Comparison of ENCODE assay signal across 1 cellular context in the genomic region with DNA sequence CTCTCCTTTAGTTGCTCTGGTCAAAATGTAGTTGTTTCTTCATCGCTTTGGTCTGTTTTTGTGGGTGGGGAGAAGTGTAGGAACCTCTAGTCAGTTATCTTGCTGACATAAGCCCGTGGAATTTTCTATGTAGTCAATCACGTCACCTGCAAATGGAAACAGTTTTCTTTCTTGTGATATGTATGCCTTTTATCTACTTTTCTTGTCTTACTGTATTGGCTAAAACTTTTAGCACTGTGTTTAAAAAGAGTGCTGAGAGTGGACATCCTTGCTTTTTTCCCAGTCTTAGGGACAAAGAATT.
A peak's percentile ranks its signal among the peaks of the same experiment; 100 is the strongest.
TF ChIP-seq lines count a peak whose summit lies in the region.

No MANE protein-coding gene starts in this region.

TF ChIP-seq in K562, 482 proteins besides CTCF, POLR2A, EP300 and RAD21 (continued from another document):
- TF ChIP-seq, protein P1, sequence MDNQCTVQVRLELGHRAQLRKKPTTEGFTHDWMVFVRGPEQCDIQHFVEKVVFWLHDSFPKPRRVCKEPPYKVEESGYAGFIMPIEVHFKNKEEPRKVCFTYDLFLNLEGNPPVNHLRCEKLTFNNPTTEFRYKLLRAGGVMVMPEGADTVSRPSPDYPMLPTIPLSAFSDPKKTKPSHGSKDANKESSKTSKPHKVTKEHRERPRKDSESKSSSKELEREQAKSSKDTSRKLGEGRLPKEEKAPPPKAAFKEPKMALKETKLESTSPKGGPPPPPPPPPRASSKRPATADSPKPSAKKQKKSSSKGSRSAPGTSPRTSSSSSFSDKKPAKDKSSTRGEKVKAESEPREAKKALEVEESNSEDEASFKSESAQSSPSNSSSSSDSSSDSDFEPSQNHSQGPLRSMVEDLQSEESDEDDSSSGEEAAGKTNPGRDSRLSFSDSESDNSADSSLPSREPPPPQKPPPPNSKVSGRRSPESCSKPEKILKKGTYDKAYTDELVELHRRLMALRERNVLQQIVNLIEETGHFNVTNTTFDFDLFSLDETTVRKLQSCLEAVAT (IDR thresholded peaks at IDR 0.05): peak in 1 of 2 experiments; percentile 5; a peak in 1 of 4 replicates
- TF ChIP-seq ADNP (tag; IDR thresholded peaks at IDR 0.05): no peak
- TF ChIP-seq MXI1 (IDR thresholded peaks at IDR 0.05; ENCODE audit: low read depth, low read length): no peak
- no peak for TF ChIP-seq ZNF408 (CRISPR knock-in tag; IDR thresholded peaks at IDR 0.05; ENCODE audit: low read depth)
- TF ChIP-seq ATF4 (CRISPR knock-in tag; IDR thresholded peaks at IDR 0.05): no peak
- no peak for TF ChIP-seq MEF2D (tag; conservative IDR thresholded peaks at IDR 0.05; ENCODE audit: low read depth)
- no peak for TF ChIP-seq SRSF1 (IDR thresholded peaks at IDR 0.05; ENCODE audit: low read depth, low read length)
- TF ChIP-seq SP1 (CRISPR knock-in tag; IDR thresholded peaks at IDR 0.05): no peak
- TF ChIP-seq SREBF2 (CRISPR knock-in tag; IDR thresholded peaks at IDR 0.05): no peak
- TF ChIP-seq PHF21A (IDR thresholded peaks at IDR 0.05; ENCODE audit: borderline replicate concordance, low read depth): no peak
- TF ChIP-seq YY1 (IDR thresholded peaks at IDR 0.05; ENCODE audit: borderline replicate concordance in 1 of 3, control insufficient read depth in 1 of 3, extremely low read depth in 1 of 3, insufficient read depth in 3 of 3, insufficient read length in 1 of 3, insufficient replicate concordance in 2 of 3, low read depth in 1 of 3, low read length in 2 of 3): no peak
- TF ChIP-seq, protein P2, sequence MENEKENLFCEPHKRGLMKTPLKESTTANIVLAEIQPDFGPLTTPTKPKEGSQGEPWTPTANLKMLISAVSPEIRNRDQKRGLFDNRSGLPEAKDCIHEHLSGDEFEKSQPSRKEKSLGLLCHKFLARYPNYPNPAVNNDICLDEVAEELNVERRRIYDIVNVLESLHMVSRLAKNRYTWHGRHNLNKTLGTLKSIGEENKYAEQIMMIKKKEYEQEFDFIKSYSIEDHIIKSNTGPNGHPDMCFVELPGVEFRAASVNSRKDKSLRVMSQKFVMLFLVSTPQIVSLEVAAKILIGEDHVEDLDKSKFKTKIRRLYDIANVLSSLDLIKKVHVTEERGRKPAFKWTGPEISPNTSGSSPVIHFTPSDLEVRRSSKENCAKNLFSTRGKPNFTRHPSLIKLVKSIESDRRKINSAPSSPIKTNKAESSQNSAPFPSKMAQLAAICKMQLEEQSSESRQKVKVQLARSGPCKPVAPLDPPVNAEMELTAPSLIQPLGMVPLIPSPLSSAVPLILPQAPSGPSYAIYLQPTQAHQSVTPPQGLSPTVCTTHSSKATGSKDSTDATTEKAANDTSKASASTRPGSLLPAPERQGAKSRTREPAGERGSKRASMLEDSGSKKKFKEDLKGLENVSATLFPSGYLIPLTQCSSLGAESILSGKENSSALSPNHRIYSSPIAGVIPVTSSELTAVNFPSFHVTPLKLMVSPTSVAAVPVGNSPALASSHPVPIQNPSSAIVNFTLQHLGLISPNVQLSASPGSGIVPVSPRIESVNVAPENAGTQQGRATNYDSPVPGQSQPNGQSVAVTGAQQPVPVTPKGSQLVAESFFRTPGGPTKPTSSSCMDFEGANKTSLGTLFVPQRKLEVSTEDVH (IDR thresholded peaks at IDR 0.05; ENCODE audit: low read depth, partially characterized antibody): no peak
- TF ChIP-seq, protein P3, sequence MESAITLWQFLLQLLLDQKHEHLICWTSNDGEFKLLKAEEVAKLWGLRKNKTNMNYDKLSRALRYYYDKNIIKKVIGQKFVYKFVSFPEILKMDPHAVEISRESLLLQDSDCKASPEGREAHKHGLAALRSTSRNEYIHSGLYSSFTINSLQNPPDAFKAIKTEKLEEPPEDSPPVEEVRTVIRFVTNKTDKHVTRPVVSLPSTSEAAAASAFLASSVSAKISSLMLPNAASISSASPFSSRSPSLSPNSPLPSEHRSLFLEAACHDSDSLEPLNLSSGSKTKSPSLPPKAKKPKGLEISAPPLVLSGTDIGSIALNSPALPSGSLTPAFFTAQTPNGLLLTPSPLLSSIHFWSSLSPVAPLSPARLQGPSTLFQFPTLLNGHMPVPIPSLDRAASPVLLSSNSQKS (CRISPR knock-in tag; IDR thresholded peaks at IDR 0.05): no peak
- no peak for TF ChIP-seq FOXP1 (CRISPR knock-in tag; IDR thresholded peaks at IDR 0.05)
- TF ChIP-seq NR2C1 (IDR thresholded peaks at IDR 0.05): no peak
- peak; percentile 40 for TF ChIP-seq NR2C1 (tag; IDR thresholded peaks at IDR 0.05)
- no peak for TF ChIP-seq SAFB (IDR thresholded peaks at IDR 0.05; ENCODE audit: borderline replicate concordance, low read depth, low read length)
- TF ChIP-seq, protein P4, sequence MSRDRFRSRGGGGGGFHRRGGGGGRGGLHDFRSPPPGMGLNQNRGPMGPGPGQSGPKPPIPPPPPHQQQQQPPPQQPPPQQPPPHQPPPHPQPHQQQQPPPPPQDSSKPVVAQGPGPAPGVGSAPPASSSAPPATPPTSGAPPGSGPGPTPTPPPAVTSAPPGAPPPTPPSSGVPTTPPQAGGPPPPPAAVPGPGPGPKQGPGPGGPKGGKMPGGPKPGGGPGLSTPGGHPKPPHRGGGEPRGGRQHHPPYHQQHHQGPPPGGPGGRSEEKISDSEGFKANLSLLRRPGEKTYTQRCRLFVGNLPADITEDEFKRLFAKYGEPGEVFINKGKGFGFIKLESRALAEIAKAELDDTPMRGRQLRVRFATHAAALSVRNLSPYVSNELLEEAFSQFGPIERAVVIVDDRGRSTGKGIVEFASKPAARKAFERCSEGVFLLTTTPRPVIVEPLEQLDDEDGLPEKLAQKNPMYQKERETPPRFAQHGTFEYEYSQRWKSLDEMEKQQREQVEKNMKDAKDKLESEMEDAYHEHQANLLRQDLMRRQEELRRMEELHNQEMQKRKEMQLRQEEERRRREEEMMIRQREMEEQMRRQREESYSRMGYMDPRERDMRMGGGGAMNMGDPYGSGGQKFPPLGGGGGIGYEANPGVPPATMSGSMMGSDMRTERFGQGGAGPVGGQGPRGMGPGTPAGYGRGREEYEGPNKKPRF (IDR thresholded peaks at IDR 0.05; ENCODE audit: low read depth, low read length): no peak
- no peak for TF ChIP-seq MTA2 (IDR thresholded peaks at IDR 0.05; ENCODE audit: low read depth)
- TF ChIP-seq KDM1A (IDR thresholded peaks at IDR 0.05): no peak
- TF ChIP-seq MEF2A (IDR thresholded peaks at IDR 0.05; ENCODE audit: control insufficient read depth, low read depth, low read length): no peak
- TF ChIP-seq MEIS2 (IDR thresholded peaks at IDR 0.05; ENCODE audit: partially characterized antibody): peak; percentile 53
- no peak for TF ChIP-seq ZBTB12 (CRISPR knock-in tag; IDR thresholded peaks at IDR 0.05)
- TF ChIP-seq ATF7 (IDR thresholded peaks at IDR 0.05): no peak; the same call in 1 of the 2 replicates
- no peak for TF ChIP-seq ZNF140 (CRISPR knock-in tag; IDR thresholded peaks at IDR 0.05)
